In genomic region chr12:70398002-70398401, GRCh38 we compare ENCODE assay signal across 25 cellular contexts.
"Had no signal": no experiment of that assay in that cellular context is flagged by ENCODE, and none has a peak within 500 bp of the region (broad histone marks: within the 10 kb centered on the region; RNA-seq: fewer than 3 reads in every experiment).

No MANE protein-coding gene starts in this region.

- H3K27ac ChIP-seq: neutrophil, ovary, parathyroid adenoma, psoas muscle, right lobe of liver, sigmoid colon, stomach, thoracic aorta, thyroid gland, tibial nerve, upper lobe of left lung, vagina had no signal

- H3K27me3 ChIP-seq: neutrophil, ovary, right lobe of liver, sigmoid colon, stomach, thyroid gland, tibial nerve, upper lobe of left lung, vagina had no signal

- ATAC-seq: natural killer cell treated with Interleukin-12 subunit alpha and Interleukin-12 subunit beta and Interleukin-15 and Interleukin-18, amount 100 ng/mL, for 72 hours; psoas muscle; right cardiac atrium; right lobe of liver; stimulated activated effector memory CD8-positive, alpha-beta T cell treated with anti-CD3 and anti-CD28 coated beads, Interleukin-12 subunit alpha, Interleukin-12 subunit beta, amount 100 ng/mL, for 72 hours; stimulated activated naive B cell treated with anti-CD40 and anti-IgM and Interleukin-4, amounts not matched to agents 10 μg/mL and 1 μg/mL and 100 μg/mL, for 72 hours had no signal

- H3K4me3 ChIP-seq: ovary, psoas muscle, right lobe of liver, sigmoid colon, stomach, thoracic aorta, thyroid gland, tibial nerve, upper lobe of left lung, vagina had no signal

- DNase-seq: nephron progenitor cell; nucleus accumbens; ovary; psoas muscle; right cardiac atrium; right lobe of liver; sigmoid colon; small intestine; stimulated activated CD4-positive, alpha-beta T cell treated with anti-CD3 and anti-CD28 coated beads, Interleukin-15, amount 100 ng/mL, for 24 hours; stimulated activated CD4-positive, alpha-beta T cell treated with anti-CD3 and anti-CD28 coated beads, Interleukin-2, amount 100 ng/mL, for 24 hours; stimulated activated CD4-positive, alpha-beta T cell treated with anti-CD3 and anti-CD28 coated beads, Interleukin-2, amount 100 ng/mL, for 48 hours; stimulated activated CD4-positive, alpha-beta T cell treated with anti-CD3 and anti-CD28 coated beads, Interleukin-4, amount 100 ng/mL, for 24 hours; stimulated activated naive B cell treated with anti-CD40 and anti-IgM and Interleukin-4, amounts not matched to agents 10 μg/mL and 1 μg/mL and 100 μg/mL, for 72 hours; stimulated activated naive CD4-positive, alpha-beta T cell treated with Interleukin-2 at 50 U/mL for 16 hours; stomach; thyroid gland; trophoblast cell; upper lobe of left lung had no signal
